ENCODE assay signal across 25 cellular contexts in the genomic region with DNA sequence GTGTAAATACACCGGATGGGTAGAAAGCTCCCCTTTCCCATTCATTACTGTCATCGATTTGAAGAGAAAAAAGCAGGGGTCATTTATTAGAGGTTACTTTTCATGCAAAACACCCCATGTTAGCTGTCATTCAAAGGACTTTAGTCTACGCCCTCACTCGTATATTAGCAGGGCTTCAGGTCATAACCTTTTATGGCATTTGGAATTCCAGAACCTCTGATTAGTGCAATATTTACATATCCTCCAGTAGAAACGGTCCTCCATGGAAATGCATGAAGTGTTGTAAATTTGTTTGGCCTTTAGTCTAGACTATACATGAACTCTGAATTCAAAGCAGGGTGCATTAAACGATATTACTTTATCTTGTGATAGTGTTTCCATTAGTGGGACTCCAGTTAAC.
"Had no signal": no experiment of that assay in that cellular context is flagged by ENCODE, and none has a peak within 500 bp of the region (broad histone marks: within the 10 kb centered on the region; RNA-seq: fewer than 3 reads in every experiment).

No MANE protein-coding gene starts in this region.

- H3K36me3 ChIP-seq: ascending aorta, cardiac muscle cell, Peyer's patch, SJSA1 had no signal

- H3K9me3 ChIP-seq: ascending aorta, Peyer's patch, SJSA1, SK-N-SH had no signal

- H3K27ac ChIP-seq: ascending aorta, cardiac muscle cell, Peyer's patch, SJSA1 had no signal

- H3K9ac ChIP-seq: SK-N-SH had no signal

- H3K4me1 ChIP-seq: ascending aorta, Peyer's patch, SJSA1 had no signal

- H3K4me3 ChIP-seq: ascending aorta, cardiac muscle cell, Peyer's patch, SJSA1 had no signal

- DNase-seq: activated CD4-positive, alpha-beta T cell treated with anti-CD3 and anti-CD28 coated beads for 36 hours; activated CD4-positive, alpha-beta T cell treated with anti-CD3 and anti-CD28 coated beads, Interleukin-2, amount 10 ng/mL, durations not matched to agents 7 days and 5 days; activated CD4-positive, alpha-beta T cell treated with anti-CD3 and anti-CD28 coated beads, Interleukin-2, amount 50 U/mL, for 48 hours; activated CD8-positive, alpha-beta T cell treated with anti-CD3 and anti-CD28 coated beads, Interleukin-2, amount 10 ng/mL, durations not matched to agents 7 days and 5 days; activated gamma-delta T cell; activated naive CD4-positive, alpha-beta T cell treated with Interleukin-2 at 50 U/mL for 16 hours; activated naive CD8-positive, alpha-beta T cell treated with anti-CD3 and anti-CD28 coated beads, Interleukin-2, amount 10 ng/mL, durations not matched to agents 7 days and 5 days; activated T-cell treated with anti-CD3 and anti-CD28 coated beads, Interleukin-2, amount 50 U/mL, for 24 hours; NCI-H1105; NCI-H1417 treated with DMSO at 0.1 percent for 48 hours; NCI-H187 treated with DMSO at 0.1 percent for 48 hours; NCI-H2081; NCI-H345; NCI-H510A; NCI-H69; NK-92 treated with Interleukin-12 subunit alpha and Interleukin-12 subunit beta, amount 100 ng/mL, for 24 hours; PC-3; Peyer's patch; RPMI8226; SHP77 treated with DMSO at 0.1 percent for 48 hours; SK-N-SH had no signal

- H3K27me3 ChIP-seq: ascending aorta, cardiac muscle cell, Peyer's patch had no signal

- H3K4me2 ChIP-seq: SK-N-SH had no signal

- FAIRE-seq: TTC549 had no signal
